In the genomic region with DNA sequence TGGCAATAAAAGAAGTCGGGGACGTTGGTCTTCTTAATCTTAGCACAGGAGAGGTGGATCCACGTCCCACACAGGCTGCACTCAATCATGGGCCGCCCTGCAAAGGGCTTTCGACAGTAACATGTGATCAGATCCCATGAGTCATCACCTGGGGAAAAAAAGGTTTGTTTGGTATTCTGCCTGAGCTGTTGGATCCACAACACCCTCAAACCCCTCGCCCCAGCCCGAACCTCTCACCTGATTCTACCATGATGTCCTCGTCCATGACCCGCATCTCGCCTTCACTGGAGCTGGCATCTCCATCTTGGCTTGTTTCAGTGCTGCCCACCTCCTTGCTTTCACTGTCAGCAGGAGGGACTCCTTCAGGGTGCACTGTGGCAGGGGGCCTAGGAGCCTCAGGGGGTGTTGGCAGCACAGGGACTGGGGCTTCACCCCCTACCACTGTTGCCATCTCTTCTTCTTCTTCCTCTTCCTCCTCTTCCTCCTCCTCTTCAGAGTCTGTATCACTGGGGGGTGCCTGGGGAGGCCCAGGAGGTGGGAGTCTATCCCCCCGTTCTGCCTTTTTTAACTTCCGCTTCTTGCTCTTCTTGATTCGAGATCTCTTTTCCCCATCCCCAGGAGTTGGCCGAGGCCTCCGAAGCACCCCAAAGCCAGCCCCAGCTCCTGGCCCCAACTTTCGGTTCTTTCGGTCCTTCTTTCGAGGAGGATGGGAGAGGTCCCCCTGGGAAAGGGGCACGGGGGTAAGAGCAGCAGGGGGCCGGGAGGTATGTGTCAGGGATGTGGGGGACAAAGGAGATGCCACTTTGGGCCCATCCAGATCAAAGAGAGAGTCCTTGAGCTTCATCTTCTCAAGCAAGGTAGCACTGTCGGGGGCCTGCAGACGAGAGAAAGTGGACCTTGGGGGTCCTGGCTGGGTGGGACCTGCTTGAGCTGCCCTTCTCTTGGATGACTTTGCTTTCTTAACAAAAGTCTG, we compare ENCODE assay signal across 9 cellular contexts. TPM values are rescaled to one million over a fixed set of nuclear protein-coding genes. Genes with fewer than 3 reads are reported as not detected.
A peak's percentile ranks its signal among the peaks of the same experiment; 100 is the strongest.
DNase-seq lines count a peak whose midpoint lies in the region; ATAC-seq and TF ChIP-seq lines count a peak whose summit lies in the region.
"Had no signal": no experiment of that assay in that cellular context is flagged by ENCODE, and none has a peak within 500 bp of the region (broad histone marks: within the 10 kb centered on the region; RNA-seq: fewer than 3 reads in every experiment).

No MANE protein-coding gene starts in this region.

- TF ChIP-seq CTCF in neutrophil (IDR thresholded peaks at IDR 0.05) = no peak

- H3K4me1 ChIP-seq in neutrophil (ENCODE audit: control insufficient read depth in 1 of 2, insufficient read depth in 1 of 2, low read depth in 1 of 2, low read length in 1 of 2) = peaks cover 56% of the 10 kb centered on the region in 2 experiments

- peaks cover 70% of the 10 kb centered on the region for H3K4me1 Mint-ChIP-seq in central memory CD8-positive, alpha-beta T cell

- no peaks in the 10 kb centered on the region for H3K27me3 Mint-ChIP-seq in central memory CD8-positive, alpha-beta T cell

- no peaks in the 10 kb centered on the region for H3K27me3 ChIP-seq in neutrophil

- no peak overlapping the region for H3K27ac Mint-ChIP-seq in central memory CD8-positive, alpha-beta T cell (ENCODE audit: low read depth)

- no peaks in the 10 kb centered on the region for H3K9me3 ChIP-seq in neutrophil

- H3K36me3 Mint-ChIP-seq in central memory CD8-positive, alpha-beta T cell (ENCODE audit: insufficient read depth) = peaks cover 34% of the 10 kb centered on the region

- H3K36me3 ChIP-seq in neutrophil = peaks cover 43% of the 10 kb centered on the region

- no peak overlapping the region for H3K4me3 ChIP-seq in neutrophil (ENCODE audit: low read depth in 1 of 2, low read length in 1 of 2)

- H3K27ac ChIP-seq in neutrophil = peak overlapping the region; percentile 99

- ATAC-seq in central memory CD8-positive, alpha-beta T cell (replicated peaks; ENCODE audit: extremely low read depth, poor library complexity, severe bottlenecking) = no peak

- DNase-seq in Daoy (ENCODE audit: low read depth) = peak; percentile 59
- DNase-seq in NCI-H226 = peak; percentile 54
- no peak for DNase-seq in central memory CD8-positive, alpha-beta T cell (ENCODE audit: low spot score in 2 of 2)
- no peak for DNase-seq in iPS-NIHi7 (ENCODE audit: extremely low spot score)
- no peak for DNase-seq in nucleus accumbens (lab: John Stamatoyannopoulos, UW)
- DNase-seq in NCI-H446 treated with DMSO at 0.1 percent for 48 hours (lab: John Stamatoyannopoulos, UW) = no peak
- DNase-seq in NOMO-1 treated with dmso at 0.1 percent for 144 hours (lab: John Stamatoyannopoulos, UW; ENCODE audit: unreplicated experiment) = no peak
- DNase-seq: NCI-H1092 had no signal

- no peaks in the 10 kb centered on the region for H3K9me3 Mint-ChIP-seq in central memory CD8-positive, alpha-beta T cell

- H3K4me3 Mint-ChIP-seq in central memory CD8-positive, alpha-beta T cell = peak overlapping the region; percentile 42

RNA-seq across cellular contexts. Expression of gene DVL2, which starts 1.7 kb away (rescaled TPM):
- total RNA-seq in Daoy (2014; rRNA removed; shearing (Covaris generic)) = 22.2 and 42.7 TPM in 2 replicates

RNA-seq across cellular contexts. Expression of gene PHF23, which starts 3.3 kb away (rescaled TPM):
- total RNA-seq in Daoy (2014; rRNA removed; shearing (Covaris generic)) = 44.5 and 54.8 TPM in 2 replicates

RNA-seq across cellular contexts. Expression of gene GABARAP, which starts 6.3 kb away (rescaled TPM):
- 108 and 113 TPM in 2 replicates for total RNA-seq in Daoy (2014; rRNA removed; shearing (Covaris generic))

RNA-seq across cellular contexts. Expression of gene CTDNEP1, which starts 15.6 kb away (rescaled TPM):
- total RNA-seq in Daoy (2014; rRNA removed; shearing (Covaris generic)) = 25.5 and 27.6 TPM in 2 replicates

RNA-seq across cellular contexts. Expression of gene ELP5, which starts 16.0 kb away (rescaled TPM):
- total RNA-seq in Daoy (2014; rRNA removed; shearing (Covaris generic)) = 34.9 and 50.3 TPM in 2 replicates

Comparison
In these comparisons a context has a peak if more than half of its experiments do, and no peak if none do; other contexts are left out.
1. DNase-seq: peak in Daoy (single experiment) and NCI-H226 (single experiment); none in central memory CD8-positive, alpha-beta T cell (0 of 2), iPS-NIHi7 (single experiment), nucleus accumbens (0 of 56), NCI-H446 treated with DMSO at 0.1 percent for 48 hours (single experiment) and NOMO-1 treated with dmso at 0.1 percent for 144 hours (single experiment).